ENCODE assay signal across 8 cellular contexts in genomic region chr20:4592316-4593148, GRCh38.
DNase-seq lines count a peak whose midpoint lies in the region; ATAC-seq and TF ChIP-seq lines count a peak whose summit lies in the region.

No MANE protein-coding gene starts in this region.

- intact Hi-C loops in OCI-LY7 (cut with micrococcal nuclease; ENCODE audit: unreplicated experiment) (loop anchor here (1.0 kb wide), 1 partner anchor 484 kb away; no protein-coding TSS in a partner anchor), transverse colon (cut with DNase I; ENCODE audit: low total_unique reads) (no loop called here)
- intact Hi-C loops in activated T-helper 1 cell treated with anti-CD3 and anti-CD28 coated beads, Interleukin-12 subunit alpha, Interleukin-12 subunit beta, Interleukin-2, Interleukin-4 antibody, amounts not matched to agents 30 ng/mL and 10 ng/mL and 1 ng/mL, durations not matched to agents 14 hours and 24 hours and 36 hours (cut with micrococcal nuclease) = loop anchor here (1.0 kb wide), 1 partner anchor 484 kb away; no protein-coding TSS in a partner anchor

- no peaks in the 10 kb centered on the region for H3K36me3 Mint-ChIP-seq in activated T-helper 1 cell treated with anti-CD3 and anti-CD28 coated beads, Interleukin-12 subunit alpha, Interleukin-12 subunit beta, Interleukin-2, Interleukin-4 antibody, amounts not matched to agents 30 ng/mL and 10 ng/mL and 1 ng/mL, durations not matched to agents 14 hours and 24 hours and 36 hours (ENCODE audit: low read depth)

- POLR2A ChIA-PET in OCI-LY7 (lab: Charles Lee) = no interaction called here

- no TSS peak for BruUV-seq in OCI-LY7 (replicated peaks; lab: Mats Ljungman, UMichigan)

- H3K27me3 ChIP-seq in osteoblast (ENCODE audit: insufficient read depth, low read length) (peaks cover 12% of the 10 kb centered on the region), transverse colon (no peaks in the 10 kb centered on the region)

- H3K9me2 ChIP-seq in OCI-LY7 (ENCODE audit: insufficient read depth, low read length) = no peaks in the 10 kb centered on the region

- H3K27ac ChIP-seq in OCI-LY7 (ENCODE audit: low read depth, low read length, poor library complexity, severe bottlenecking) (no peak overlapping the region), osteoblast (ENCODE audit: low read depth, low read length) (peak overlapping the region; percentile 33), transverse colon (no peak overlapping the region)

- H3K27ac Mint-ChIP-seq in activated T-helper 1 cell treated with anti-CD3 and anti-CD28 coated beads, Interleukin-12 subunit alpha, Interleukin-12 subunit beta, Interleukin-2, Interleukin-4 antibody, amounts not matched to agents 30 ng/mL and 10 ng/mL and 1 ng/mL, durations not matched to agents 14 hours and 24 hours and 36 hours = no peak overlapping the region

- peak overlapping the region; percentile 5 for H3K4me3 Mint-ChIP-seq in activated T-helper 1 cell treated with anti-CD3 and anti-CD28 coated beads, Interleukin-12 subunit alpha, Interleukin-12 subunit beta, Interleukin-2, Interleukin-4 antibody, amounts not matched to agents 30 ng/mL and 10 ng/mL and 1 ng/mL, durations not matched to agents 14 hours and 24 hours and 36 hours

- no peaks in the 10 kb centered on the region for H3K9me3 ChIP-seq in OCI-LY7 (ENCODE audit: low read length)
- H3K9me3 ChIP-seq in osteoblast (ENCODE audit: low read depth, low read length) = no peaks in the 10 kb centered on the region
- H3K9me3 ChIP-seq in transverse colon = no peaks in the 10 kb centered on the region

- TF ChIP-seq POLR2A in transverse colon (IDR thresholded peaks at IDR 0.05) = no peak

- H4K20me1 ChIP-seq in OCI-LY7 (ENCODE audit: insufficient read depth, low read length) (no peaks in the 10 kb centered on the region), osteoblast (ENCODE audit: insufficient read depth, low read length) (no peaks in the 10 kb centered on the region)

- CTCF ChIA-PET in OCI-LY7 (lab: Charles Lee; ENCODE audit: unreplicated experiment) = no interaction called here

- TF ChIP-seq EP300 in transverse colon (IDR thresholded peaks at IDR 0.05; ENCODE audit: low read depth) = no peak

- in situ Hi-C loops in transverse colon (cut with MboI; ENCODE audit: low pct_ligation_motif_present in 1 of 4, low pct_unique_long_range_greater_than_20kb in 1 of 4, low sequenced_read_pairs in 3 of 4) = loop anchor here in 2 of 4 donors (25.0 kb wide), 2 partner anchors 330 to 480 kb away; no protein-coding TSS in a partner anchor

- H3K4me2 ChIP-seq in OCI-LY7 (ENCODE audit: low read length) (no peak overlapping the region), osteoblast (ENCODE audit: insufficient read depth, low read length) (peak overlapping the region; percentile 84)

- 15% methylated on average over 13 to 31 of the region's 46 CpGs for WGBS in transverse colon (ENCODE audit: low coverage in 1 of 2), 2 donors

- ATAC-seq in HG02938 (IDR thresholded peaks at IDR 0.05; ENCODE audit: unreplicated experiment) = no peak

- H2AFZ ChIP-seq in OCI-LY7 (ENCODE audit: low read length) = no peak overlapping the region
- peak overlapping the region; percentile 80 for H2AFZ ChIP-seq in osteoblast (ENCODE audit: low read length)

- H3K4me1 ChIP-seq in OCI-LY7 (ENCODE audit: insufficient read depth, low read length, poor library complexity, severe bottlenecking) = no peaks in the 10 kb centered on the region
- H3K4me1 ChIP-seq in osteoblast (ENCODE audit: insufficient read depth, low read length) = peaks cover 6% of the 10 kb centered on the region
- H3K4me1 ChIP-seq in transverse colon = peaks cover 7 to 13% (median 10%) of the 10 kb centered on the region in 4 donors

- no peaks in the 10 kb centered on the region for H3K36me3 ChIP-seq in OCI-LY7 (ENCODE audit: insufficient read depth, low read length)
- no peaks in the 10 kb centered on the region for H3K36me3 ChIP-seq in osteoblast (ENCODE audit: insufficient read depth, low read length)
- H3K36me3 ChIP-seq in transverse colon = no peaks in the 10 kb centered on the region

- peaks cover 32% of the 10 kb centered on the region for H3K27me3 Mint-ChIP-seq in activated T-helper 1 cell treated with anti-CD3 and anti-CD28 coated beads, Interleukin-12 subunit alpha, Interleukin-12 subunit beta, Interleukin-2, Interleukin-4 antibody, amounts not matched to agents 30 ng/mL and 10 ng/mL and 1 ng/mL, durations not matched to agents 14 hours and 24 hours and 36 hours (ENCODE audit: insufficient read depth)

- no peaks in the 10 kb centered on the region for H3K9me3 Mint-ChIP-seq in activated T-helper 1 cell treated with anti-CD3 and anti-CD28 coated beads, Interleukin-12 subunit alpha, Interleukin-12 subunit beta, Interleukin-2, Interleukin-4 antibody, amounts not matched to agents 30 ng/mL and 10 ng/mL and 1 ng/mL, durations not matched to agents 14 hours and 24 hours and 36 hours

- H3K4me1 Mint-ChIP-seq in activated T-helper 1 cell treated with anti-CD3 and anti-CD28 coated beads, Interleukin-12 subunit alpha, Interleukin-12 subunit beta, Interleukin-2, Interleukin-4 antibody, amounts not matched to agents 30 ng/mL and 10 ng/mL and 1 ng/mL, durations not matched to agents 14 hours and 24 hours and 36 hours (ENCODE audit: low read depth) = no peaks in the 10 kb centered on the region

- DNase-seq in AG08395 (ENCODE audit: low spot score) (peak; percentile 75), H4 (ENCODE audit: low spot score) (peak; percentile 27), OCI-LY7 (ENCODE audit: low spot score) (no peak), fibroblast of villous mesenchyme (ENCODE audit: low read depth) (peak; percentile 42), osteoblast (ENCODE audit: insufficient read length, low spot score, missing footprints) (peak; percentile 89), transverse colon (peak; percentile 38)
- peak; percentile 39 for DNase-seq in activated T-helper 1 cell treated with anti-CD3 and anti-CD28 coated beads, Interleukin-12 subunit alpha, Interleukin-12 subunit beta, Interleukin-2, Interleukin-4 antibody, amounts not matched to agents 30 ng/mL and 10 ng/mL and 1 ng/mL, durations not matched to agents 14 hours and 24 hours and 36 hours (ENCODE audit: low spot score)

- H3K79me2 ChIP-seq in OCI-LY7 (ENCODE audit: insufficient read depth, low read depth, low read length) = no peaks in the 10 kb centered on the region
- H3K79me2 ChIP-seq in osteoblast (ENCODE audit: insufficient read depth, low read length) = no peaks in the 10 kb centered on the region

- H3K4me3 ChIP-seq in OCI-LY7 (ENCODE audit: low read depth, low read length, poor library complexity, severe bottlenecking) (no peak overlapping the region), fibroblast of villous mesenchyme (ENCODE audit: low read depth, low read length) (peak overlapping the region; percentile 58), osteoblast (ENCODE audit: insufficient read depth, low read length) (peak overlapping the region; percentile 70), transverse colon (peak overlapping the region in 3 of 4 donors; percentile 28 to 47 (median 32))

- peak; percentile 83 for TF ChIP-seq CTCF in OCI-LY7 (conservative IDR thresholded peaks at IDR 0.05; ENCODE audit: low read length)
- TF ChIP-seq CTCF in fibroblast of villous mesenchyme (IDR thresholded peaks at IDR 0.05; ENCODE audit: insufficient read depth, low read depth, low read length) = peak; percentile 89
- TF ChIP-seq CTCF in osteoblast (IDR thresholded peaks at IDR 0.05; ENCODE audit: extremely low read depth, low read depth, low read length) = peak; percentile 73
- TF ChIP-seq CTCF in transverse colon (IDR thresholded peaks at IDR 0.05) = peak; percentile 68 to 96 (median 93)
